15 cellular contexts compared by ENCODE assay signal in the genomic region with DNA sequence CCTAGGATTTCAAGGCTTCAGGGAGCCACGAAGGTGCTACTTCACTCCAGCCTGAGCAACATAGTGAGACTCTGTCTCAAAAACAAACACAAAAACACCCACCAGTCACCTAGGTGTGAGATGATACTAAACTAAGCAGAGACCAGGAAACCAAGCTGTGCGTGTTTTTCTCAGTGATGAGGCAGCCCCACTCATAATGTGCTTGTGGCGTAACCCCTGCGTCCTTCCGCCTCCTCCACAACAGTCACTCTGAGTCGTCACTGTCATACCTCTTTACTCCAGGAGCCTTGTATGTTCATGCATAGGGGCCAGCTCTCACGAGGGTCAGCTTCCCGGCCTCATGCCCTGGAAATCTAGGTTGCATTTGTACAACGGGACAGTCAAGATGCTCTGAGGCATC. TPM values are rescaled to one million over a fixed set of nuclear protein-coding genes. Genes with fewer than 3 reads are reported as not detected.
DNase-seq lines count a peak whose midpoint lies in the region; ATAC-seq lines count a peak whose summit lies in the region.
"Had no signal": no experiment of that assay in that cellular context is flagged by ENCODE, and none has a peak within 500 bp of the region (broad histone marks: within the 10 kb centered on the region; RNA-seq: fewer than 3 reads in every experiment).

No MANE protein-coding gene starts in this region.

- ATAC-seq in Right ventricle myocardium inferior (no peak), GM19023 (IDR thresholded peaks at IDR 0.05; ENCODE audit: unreplicated experiment) (no peak), HG03039 (IDR thresholded peaks at IDR 0.05; ENCODE audit: unreplicated experiment) (no peak)
- ATAC-seq: foreskin keratinocyte, sciatic nerve had no signal

- H3K4me1 Mint-ChIP-seq in activated T-helper 1 cell treated with anti-CD3 and anti-CD28 coated beads, Interleukin-12 subunit alpha, Interleukin-12 subunit beta, Interleukin-2, Interleukin-4 antibody, amounts not matched to agents 30 ng/mL and 10 ng/mL and 1 ng/mL, durations not matched to agents 14 hours and 24 hours and 36 hours (ENCODE audit: low read depth), result peaks cover 5% of the 10 kb centered on the region

- peak overlapping the region; percentile 70 for H3K27ac Mint-ChIP-seq in activated T-helper 1 cell treated with anti-CD3 and anti-CD28 coated beads, Interleukin-12 subunit alpha, Interleukin-12 subunit beta, Interleukin-2, Interleukin-4 antibody, amounts not matched to agents 30 ng/mL and 10 ng/mL and 1 ng/mL, durations not matched to agents 14 hours and 24 hours and 36 hours
- H3K27ac Mint-ChIP-seq: endodermal cell had no signal

- H3K4me3 Mint-ChIP-seq in activated T-helper 1 cell treated with anti-CD3 and anti-CD28 coated beads, Interleukin-12 subunit alpha, Interleukin-12 subunit beta, Interleukin-2, Interleukin-4 antibody, amounts not matched to agents 30 ng/mL and 10 ng/mL and 1 ng/mL, durations not matched to agents 14 hours and 24 hours and 36 hours, result no peak overlapping the region
- H3K4me3 Mint-ChIP-seq: endodermal cell had no signal

- H3K9me3 Mint-ChIP-seq in activated T-helper 1 cell treated with anti-CD3 and anti-CD28 coated beads, Interleukin-12 subunit alpha, Interleukin-12 subunit beta, Interleukin-2, Interleukin-4 antibody, amounts not matched to agents 30 ng/mL and 10 ng/mL and 1 ng/mL, durations not matched to agents 14 hours and 24 hours and 36 hours, result no peaks in the 10 kb centered on the region
- H3K9me3 Mint-ChIP-seq: endodermal cell had no signal

- H3K27me3 Mint-ChIP-seq in activated T-helper 1 cell treated with anti-CD3 and anti-CD28 coated beads, Interleukin-12 subunit alpha, Interleukin-12 subunit beta, Interleukin-2, Interleukin-4 antibody, amounts not matched to agents 30 ng/mL and 10 ng/mL and 1 ng/mL, durations not matched to agents 14 hours and 24 hours and 36 hours (ENCODE audit: insufficient read depth), result peaks cover 19% of the 10 kb centered on the region

- DNase-seq in activated T-cell treated with anti-CD3 and anti-CD28 coated beads for 24 hours (ENCODE audit: low read depth), result peak; percentile 17
- no peak for DNase-seq in activated T-cell treated with anti-CD3 and anti-CD28 coated beads for 4 hours
- DNase-seq in NOMO-1 treated with dmso at 0.1 percent for 144 hours (lab: John Stamatoyannopoulos, UW; ENCODE audit: unreplicated experiment), result peak; percentile 49
- peak; percentile 34 for DNase-seq in activated T-helper 1 cell treated with anti-CD3 and anti-CD28 coated beads, Interleukin-12 subunit alpha, Interleukin-12 subunit beta, Interleukin-2, Interleukin-4 antibody, amounts not matched to agents 30 ng/mL and 10 ng/mL and 1 ng/mL, durations not matched to agents 14 hours and 24 hours and 36 hours (ENCODE audit: low spot score)
- DNase-seq in stimulated activated CD4-positive, alpha-beta T cell treated with anti-CD3 and anti-CD28 coated beads, Interleukin-4, amount 100 ng/mL, for 48 hours (ENCODE audit: low read depth in 2 of 2), result peak; percentile 10 to 24
- DNase-seq in Right ventricle myocardium inferior (ENCODE audit: missing footprints), result no peak
- DNase-seq: endodermal cell, foreskin keratinocyte, NCI-H187 treated with DMSO at 0.1 percent for 48 hours, NCI-H526 treated with DMSO at 0.1 percent for 48 hours, nucleus accumbens had no signal

- intact Hi-C loops in activated T-helper 1 cell treated with anti-CD3 and anti-CD28 coated beads, Interleukin-12 subunit alpha, Interleukin-12 subunit beta, Interleukin-2, Interleukin-4 antibody, amounts not matched to agents 30 ng/mL and 10 ng/mL and 1 ng/mL, durations not matched to agents 14 hours and 24 hours and 36 hours (cut with micrococcal nuclease), result loop anchor here (2.0 kb wide), 1 partner anchor 140 kb away; a partner anchor contains a TSS
- intact Hi-C loops in Right ventricle myocardium inferior (cut with DNase I), result no loop called here

- no peaks in the 10 kb centered on the region for H3K36me3 Mint-ChIP-seq in activated T-helper 1 cell treated with anti-CD3 and anti-CD28 coated beads, Interleukin-12 subunit alpha, Interleukin-12 subunit beta, Interleukin-2, Interleukin-4 antibody, amounts not matched to agents 30 ng/mL and 10 ng/mL and 1 ng/mL, durations not matched to agents 14 hours and 24 hours and 36 hours (ENCODE audit: low read depth)

RNA-seq across cellular contexts. Expression of a gene that starts 31.1 kb away (rescaled TPM):
- 0.26 and 0.44 TPM in 2 replicates for total RNA-seq in activated T-helper 1 cell treated with anti-CD3 and anti-CD28 coated beads, Interleukin-12 subunit alpha, Interleukin-12 subunit beta, Interleukin-2, Interleukin-4 antibody, amounts not matched to agents 30 ng/mL and 10 ng/mL and 1 ng/mL, durations not matched to agents 14 hours and 24 hours and 36 hours
- 4.6 TPM for total RNA-seq in Right ventricle myocardium inferior
- total RNA-seq: T-helper 2 cell treated with Interferon-gamma antibody and Interleukin-4, amounts not matched to agents 100 ng/mL and 5 ng/mL, for 36 hours had no signal

Comparison
In these comparisons a context has a peak if more than half of its experiments do, and no peak if none do; other contexts are left out.
1. DNase-seq: peak in activated T-cell treated with anti-CD3 and anti-CD28 coated beads for 24 hours (single experiment), NOMO-1 treated with dmso at 0.1 percent for 144 hours (single experiment), activated T-helper 1 cell treated with anti-CD3 and anti-CD28 coated beads, Interleukin-12 subunit alpha, Interleukin-12 subunit beta, Interleukin-2, Interleukin-4 antibody, amounts not matched to agents 30 ng/mL and 10 ng/mL and 1 ng/mL, durations not matched to agents 14 hours and 24 hours and 36 hours (single experiment) and stimulated activated CD4-positive, alpha-beta T cell treated with anti-CD3 and anti-CD28 coated beads, Interleukin-4, amount 100 ng/mL, for 48 hours (2 of 2); none in activated T-cell treated with anti-CD3 and anti-CD28 coated beads for 4 hours (single experiment) and Right ventricle myocardium inferior (single experiment).